Comparison of ENCODE assay signal across 1 cellular context in the genomic region with DNA sequence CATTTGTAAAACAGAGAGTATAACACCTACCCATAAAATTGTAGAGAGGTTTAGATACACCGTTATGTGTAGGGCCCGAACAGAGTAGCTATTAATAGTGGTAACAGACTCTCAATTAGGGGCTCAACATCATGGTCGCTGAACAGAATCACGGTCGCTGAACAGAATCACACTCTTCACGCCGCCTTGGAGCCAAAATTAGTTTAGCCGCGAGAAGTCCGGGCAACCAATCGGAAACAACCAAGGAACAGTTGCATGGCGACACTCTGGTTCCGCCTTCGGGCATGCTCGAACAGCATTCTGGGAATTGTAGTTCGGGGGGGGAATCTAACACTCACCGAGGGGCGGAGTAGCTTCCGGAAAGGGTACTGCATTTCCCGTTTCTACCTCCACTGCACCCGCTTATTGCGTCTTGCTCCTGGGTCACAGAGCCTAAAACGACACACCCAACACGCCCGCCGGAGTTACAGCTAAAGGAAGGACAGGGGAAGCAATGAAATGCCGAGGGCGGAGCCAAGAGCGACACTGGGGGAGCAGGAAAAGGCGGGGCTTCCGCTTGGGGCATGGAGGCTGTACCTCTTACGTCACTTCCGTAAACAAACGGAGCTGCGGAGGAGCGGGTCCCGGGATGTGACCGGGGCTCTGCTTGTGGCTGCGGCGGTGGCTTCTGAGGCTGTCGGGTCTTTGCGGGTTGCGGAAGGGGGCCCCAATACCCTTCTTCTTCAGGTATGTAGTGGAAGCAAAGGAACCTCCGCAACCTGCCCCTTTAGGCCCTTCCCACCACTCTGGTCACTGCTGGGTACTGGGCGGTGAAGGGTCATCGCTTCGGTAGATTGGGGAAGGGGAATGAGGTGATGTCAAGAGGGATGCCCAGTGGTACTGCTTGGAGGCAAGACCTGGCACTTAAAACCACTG.
TF ChIP-seq lines count a peak whose summit lies in the region.

A gene (plus strand): TSS at position 593 of the 915 bp plus-strand sequence. CDS start 2,352 bp downstream, outside the sequence.

TF ChIP-seq in K562, 482 proteins besides CTCF, POLR2A, EP300 and RAD21 (continued from another document):
- TF ChIP-seq, protein P1, sequence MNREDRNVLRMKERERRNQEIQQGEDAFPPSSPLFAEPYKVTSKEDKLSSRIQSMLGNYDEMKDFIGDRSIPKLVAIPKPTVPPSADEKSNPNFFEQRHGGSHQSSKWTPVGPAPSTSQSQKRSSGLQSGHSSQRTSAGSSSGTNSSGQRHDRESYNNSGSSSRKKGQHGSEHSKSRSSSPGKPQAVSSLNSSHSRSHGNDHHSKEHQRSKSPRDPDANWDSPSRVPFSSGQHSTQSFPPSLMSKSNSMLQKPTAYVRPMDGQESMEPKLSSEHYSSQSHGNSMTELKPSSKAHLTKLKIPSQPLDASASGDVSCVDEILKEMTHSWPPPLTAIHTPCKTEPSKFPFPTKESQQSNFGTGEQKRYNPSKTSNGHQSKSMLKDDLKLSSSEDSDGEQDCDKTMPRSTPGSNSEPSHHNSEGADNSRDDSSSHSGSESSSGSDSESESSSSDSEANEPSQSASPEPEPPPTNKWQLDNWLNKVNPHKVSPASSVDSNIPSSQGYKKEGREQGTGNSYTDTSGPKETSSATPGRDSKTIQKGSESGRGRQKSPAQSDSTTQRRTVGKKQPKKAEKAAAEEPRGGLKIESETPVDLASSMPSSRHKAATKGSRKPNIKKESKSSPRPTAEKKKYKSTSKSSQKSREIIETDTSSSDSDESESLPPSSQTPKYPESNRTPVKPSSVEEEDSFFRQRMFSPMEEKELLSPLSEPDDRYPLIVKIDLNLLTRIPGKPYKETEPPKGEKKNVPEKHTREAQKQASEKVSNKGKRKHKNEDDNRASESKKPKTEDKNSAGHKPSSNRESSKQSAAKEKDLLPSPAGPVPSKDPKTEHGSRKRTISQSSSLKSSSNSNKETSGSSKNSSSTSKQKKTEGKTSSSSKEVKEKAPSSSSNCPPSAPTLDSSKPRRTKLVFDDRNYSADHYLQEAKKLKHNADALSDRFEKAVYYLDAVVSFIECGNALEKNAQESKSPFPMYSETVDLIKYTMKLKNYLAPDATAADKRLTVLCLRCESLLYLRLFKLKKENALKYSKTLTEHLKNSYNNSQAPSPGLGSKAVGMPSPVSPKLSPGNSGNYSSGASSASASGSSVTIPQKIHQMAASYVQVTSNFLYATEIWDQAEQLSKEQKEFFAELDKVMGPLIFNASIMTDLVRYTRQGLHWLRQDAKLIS (CRISPR knock-in tag; IDR thresholded peaks at IDR 0.05) = no peak
- TF ChIP-seq SNIP1 (IDR thresholded peaks at IDR 0.05; ENCODE audit: low read depth) (no peak), NELFE (IDR thresholded peaks at IDR 0.05; ENCODE audit: insufficient read depth, insufficient read length) (no peak)
- TF ChIP-seq, protein P2, sequence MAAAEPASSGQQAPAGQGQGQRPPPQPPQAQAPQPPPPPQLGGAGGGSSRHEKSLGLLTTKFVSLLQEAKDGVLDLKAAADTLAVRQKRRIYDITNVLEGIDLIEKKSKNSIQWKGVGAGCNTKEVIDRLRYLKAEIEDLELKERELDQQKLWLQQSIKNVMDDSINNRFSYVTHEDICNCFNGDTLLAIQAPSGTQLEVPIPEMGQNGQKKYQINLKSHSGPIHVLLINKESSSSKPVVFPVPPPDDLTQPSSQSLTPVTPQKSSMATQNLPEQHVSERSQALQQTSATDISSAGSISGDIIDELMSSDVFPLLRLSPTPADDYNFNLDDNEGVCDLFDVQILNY (CRISPR knock-in tag; IDR thresholded peaks at IDR 0.05) = no peak
